In the genomic region with DNA sequence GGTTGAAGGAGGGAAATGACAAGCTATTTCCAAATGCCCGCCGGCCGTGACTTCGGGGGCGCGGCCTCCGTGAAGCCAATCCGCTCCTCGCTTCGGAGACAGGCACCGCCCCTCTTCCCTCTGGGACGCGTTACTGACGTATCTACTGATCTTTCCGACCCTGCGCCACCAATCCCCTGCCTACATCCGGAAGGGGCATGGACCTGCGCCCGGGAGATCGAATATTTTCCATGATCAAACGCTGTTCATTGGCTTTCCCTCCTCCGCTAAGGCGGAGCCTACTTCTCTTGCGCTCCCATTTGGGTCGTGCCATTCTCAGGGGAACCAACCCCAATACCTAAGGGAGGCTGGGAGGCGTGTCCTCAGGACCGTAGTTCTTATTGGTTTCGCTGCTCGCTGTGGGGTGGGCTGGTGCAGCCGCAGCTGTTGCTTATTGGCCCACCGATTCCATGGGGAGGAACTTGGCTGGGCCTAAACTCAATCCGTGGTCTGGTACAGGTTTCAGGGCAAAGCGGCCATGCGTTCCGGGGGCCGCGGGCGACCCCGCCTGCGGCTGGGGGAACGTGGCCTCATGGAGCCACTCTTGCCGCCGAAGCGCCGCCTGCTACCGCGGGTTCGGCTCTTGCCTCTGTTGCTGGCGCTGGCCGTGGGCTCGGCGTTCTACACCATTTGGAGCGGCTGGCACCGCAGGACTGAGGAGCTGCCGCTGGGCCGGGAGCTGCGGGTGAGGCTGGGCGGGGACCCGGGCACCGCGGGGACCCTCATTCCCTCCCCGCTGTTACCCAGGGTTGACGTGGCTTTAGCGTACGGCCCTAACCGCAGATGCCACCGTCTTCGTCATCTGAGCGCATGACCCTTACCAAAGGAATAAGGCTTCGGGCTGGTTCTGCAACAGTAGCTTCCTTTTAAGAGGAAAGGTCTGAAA, we compare ENCODE assay signal across 1 cellular context.
TF ChIP-seq lines count a peak whose summit lies in the region.

TSS of gene QPCTL (plus strand) at position 480 of the 925 bp plus-strand sequence. CDS start at position 518, 38 bp downstream.

TF ChIP-seq in K562, 482 proteins besides CTCF, POLR2A, EP300 and RAD21 (continued from another document and continues in another):
- TF ChIP-seq TSHZ1 (CRISPR knock-in tag; IDR thresholded peaks at IDR 0.05) (no peak), MYNN (IDR thresholded peaks at IDR 0.05) (0 out of 2 replicates have a peak, but pooled peaks have one; percentile 13), MYNN (CRISPR knock-in tag; IDR thresholded peaks at IDR 0.05) (no peak), ZNF398 (CRISPR knock-in tag; IDR thresholded peaks at IDR 0.05) (no peak), KLF13 (tag; IDR thresholded peaks at IDR 0.05; ENCODE audit: borderline replicate concordance, low read depth) (no peak; the same call in 1 of the 2 replicates), ELK1 (CRISPR knock-in tag; IDR thresholded peaks at IDR 0.05) (no peak), KAT7 (CRISPR knock-in tag; IDR thresholded peaks at IDR 0.05; ENCODE audit: borderline replicate concordance) (no peak), ASH1L (IDR thresholded peaks at IDR 0.05; ENCODE audit: borderline replicate concordance, low read depth, partially characterized antibody) (peak; percentile 62), MYBL2 (IDR thresholded peaks at IDR 0.05; ENCODE audit: low read depth) (no peak), MYBL2 (CRISPR knock-in tag; IDR thresholded peaks at IDR 0.05; ENCODE audit: borderline replicate concordance) (no peak), TBL1XR1 (IDR thresholded peaks at IDR 0.05; ENCODE audit: low read length in 2 of 2) (no peak), TAF9B (IDR thresholded peaks at IDR 0.05; ENCODE audit: partially characterized antibody) (no peak), SIN3B (IDR thresholded peaks at IDR 0.05; ENCODE audit: low read depth) (peak; percentile 38; the same call in 1 of the 2 replicates), E2F6 (IDR thresholded peaks at IDR 0.05; ENCODE audit: borderline replicate concordance in 1 of 2, extremely low read depth in 1 of 2, insufficient read depth in 1 of 2, insufficient read length in 1 of 2, low read depth in 1 of 2, low read length in 1 of 2, poor library complexity in 1 of 2, severe bottlenecking in 1 of 2) (peak; percentile 20 to 56), ZKSCAN8 (CRISPR knock-in tag; IDR thresholded peaks at IDR 0.05) (no peak), RBFOX2 (IDR thresholded peaks at IDR 0.05; ENCODE audit: low read depth, low read length) (peak; percentile 86), ZBTB1 (CRISPR knock-in tag; IDR thresholded peaks at IDR 0.05; ENCODE audit: borderline replicate concordance, low read depth) (no peak; the same call in 1 of the 2 replicates), C11orf30 (IDR thresholded peaks at IDR 0.05; ENCODE audit: low read depth) (no peak), TAF7 (tag; IDR thresholded peaks at IDR 0.05) (no peak), ZFX (CRISPR knock-in tag; IDR thresholded peaks at IDR 0.05) (peak; percentile 90), PHB2 (IDR thresholded peaks at IDR 0.05; ENCODE audit: low read depth) (no peak), IRF1 (CRISPR knock-in tag; IDR thresholded peaks at IDR 0.05; ENCODE audit: borderline replicate concordance) (no peak), PHB (CRISPR knock-in tag; IDR thresholded peaks at IDR 0.05) (no peak), CBX2 (IDR thresholded peaks at IDR 0.05; ENCODE audit: insufficient read depth, low read length, poor library complexity, severe bottlenecking) (no peak), CHD2 (IDR thresholded peaks at IDR 0.05; ENCODE audit: low read depth, low read length) (no peak; the same call in 1 of the 2 replicates), CBFA2T3 (IDR thresholded peaks at IDR 0.05) (no peak), ELF1 (tag; IDR thresholded peaks at IDR 0.05) (no peak; the same call in 1 of the 2 replicates), ETV5 (CRISPR knock-in tag; IDR thresholded peaks at IDR 0.05; ENCODE audit: low read depth) (peak; percentile 55; the same call in 1 of the 2 replicates), MECOM (CRISPR knock-in tag; IDR thresholded peaks at IDR 0.05) (no peak), CBX5 (IDR thresholded peaks at IDR 0.05; ENCODE audit: borderline replicate concordance, low read depth) (no peak), CXXC5 (CRISPR knock-in tag; IDR thresholded peaks at IDR 0.05) (no peak; the same call in 1 of the 2 replicates), CTCFL (IDR thresholded peaks at IDR 0.05; ENCODE audit: borderline replicate concordance, insufficient read depth, low read depth, low read length, poor library complexity, severe bottlenecking) (no peak), TAL1 (IDR thresholded peaks at IDR 0.05) (no peak), BCOR (IDR thresholded peaks at IDR 0.05) (no peak), TAF15 (IDR thresholded peaks at IDR 0.05; ENCODE audit: low read depth, low read length) (no peak), STAT5B (CRISPR knock-in tag; IDR thresholded peaks at IDR 0.05) (no peak), CCNT2 (IDR thresholded peaks at IDR 0.05; ENCODE audit: borderline replicate concordance, extremely low read depth, insufficient read length, low read depth, low read length) (peak; percentile 37), FOXK2 (conservative IDR thresholded peaks at IDR 0.05 in 1 of 2, IDR thresholded peaks at IDR 0.05 in 1 of 2; ENCODE audit: low read depth in 2 of 2) (peak; percentile 39; a peak in 1 of 4 replicates), PHTF2 (CRISPR knock-in tag; IDR thresholded peaks at IDR 0.05) (no peak), SETDB1 (IDR thresholded peaks at IDR 0.05; ENCODE audit: low read length) (no peak), ZBTB17 (CRISPR knock-in tag; IDR thresholded peaks at IDR 0.05) (no peak), ARNT (IDR thresholded peaks at IDR 0.05) (no peak), ATF3 (IDR thresholded peaks at IDR 0.05) (no peak), ATF3 (CRISPR knock-in tag; conservative IDR thresholded peaks at IDR 0.05) (no peak), ZNF24 (IDR thresholded peaks at IDR 0.05) (no peak)
- TF ChIP-seq, protein P1, sequence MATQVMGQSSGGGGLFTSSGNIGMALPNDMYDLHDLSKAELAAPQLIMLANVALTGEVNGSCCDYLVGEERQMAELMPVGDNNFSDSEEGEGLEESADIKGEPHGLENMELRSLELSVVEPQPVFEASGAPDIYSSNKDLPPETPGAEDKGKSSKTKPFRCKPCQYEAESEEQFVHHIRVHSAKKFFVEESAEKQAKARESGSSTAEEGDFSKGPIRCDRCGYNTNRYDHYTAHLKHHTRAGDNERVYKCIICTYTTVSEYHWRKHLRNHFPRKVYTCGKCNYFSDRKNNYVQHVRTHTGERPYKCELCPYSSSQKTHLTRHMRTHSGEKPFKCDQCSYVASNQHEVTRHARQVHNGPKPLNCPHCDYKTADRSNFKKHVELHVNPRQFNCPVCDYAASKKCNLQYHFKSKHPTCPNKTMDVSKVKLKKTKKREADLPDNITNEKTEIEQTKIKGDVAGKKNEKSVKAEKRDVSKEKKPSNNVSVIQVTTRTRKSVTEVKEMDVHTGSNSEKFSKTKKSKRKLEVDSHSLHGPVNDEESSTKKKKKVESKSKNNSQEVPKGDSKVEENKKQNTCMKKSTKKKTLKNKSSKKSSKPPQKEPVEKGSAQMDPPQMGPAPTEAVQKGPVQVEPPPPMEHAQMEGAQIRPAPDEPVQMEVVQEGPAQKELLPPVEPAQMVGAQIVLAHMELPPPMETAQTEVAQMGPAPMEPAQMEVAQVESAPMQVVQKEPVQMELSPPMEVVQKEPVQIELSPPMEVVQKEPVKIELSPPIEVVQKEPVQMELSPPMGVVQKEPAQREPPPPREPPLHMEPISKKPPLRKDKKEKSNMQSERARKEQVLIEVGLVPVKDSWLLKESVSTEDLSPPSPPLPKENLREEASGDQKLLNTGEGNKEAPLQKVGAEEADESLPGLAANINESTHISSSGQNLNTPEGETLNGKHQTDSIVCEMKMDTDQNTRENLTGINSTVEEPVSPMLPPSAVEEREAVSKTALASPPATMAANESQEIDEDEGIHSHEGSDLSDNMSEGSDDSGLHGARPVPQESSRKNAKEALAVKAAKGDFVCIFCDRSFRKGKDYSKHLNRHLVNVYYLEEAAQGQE (CRISPR knock-in tag; IDR thresholded peaks at IDR 0.05; ENCODE audit: low read depth): no peak
- TF ChIP-seq, protein P2, sequence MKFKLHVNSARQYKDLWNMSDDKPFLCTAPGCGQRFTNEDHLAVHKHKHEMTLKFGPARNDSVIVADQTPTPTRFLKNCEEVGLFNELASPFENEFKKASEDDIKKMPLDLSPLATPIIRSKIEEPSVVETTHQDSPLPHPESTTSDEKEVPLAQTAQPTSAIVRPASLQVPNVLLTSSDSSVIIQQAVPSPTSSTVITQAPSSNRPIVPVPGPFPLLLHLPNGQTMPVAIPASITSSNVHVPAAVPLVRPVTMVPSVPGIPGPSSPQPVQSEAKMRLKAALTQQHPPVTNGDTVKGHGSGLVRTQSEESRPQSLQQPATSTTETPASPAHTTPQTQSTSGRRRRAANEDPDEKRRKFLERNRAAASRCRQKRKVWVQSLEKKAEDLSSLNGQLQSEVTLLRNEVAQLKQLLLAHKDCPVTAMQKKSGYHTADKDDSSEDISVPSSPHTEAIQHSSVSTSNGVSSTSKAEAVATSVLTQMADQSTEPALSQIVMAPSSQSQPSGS (CRISPR knock-in tag; IDR thresholded peaks at IDR 0.05): no peak
